In the genomic region with DNA sequence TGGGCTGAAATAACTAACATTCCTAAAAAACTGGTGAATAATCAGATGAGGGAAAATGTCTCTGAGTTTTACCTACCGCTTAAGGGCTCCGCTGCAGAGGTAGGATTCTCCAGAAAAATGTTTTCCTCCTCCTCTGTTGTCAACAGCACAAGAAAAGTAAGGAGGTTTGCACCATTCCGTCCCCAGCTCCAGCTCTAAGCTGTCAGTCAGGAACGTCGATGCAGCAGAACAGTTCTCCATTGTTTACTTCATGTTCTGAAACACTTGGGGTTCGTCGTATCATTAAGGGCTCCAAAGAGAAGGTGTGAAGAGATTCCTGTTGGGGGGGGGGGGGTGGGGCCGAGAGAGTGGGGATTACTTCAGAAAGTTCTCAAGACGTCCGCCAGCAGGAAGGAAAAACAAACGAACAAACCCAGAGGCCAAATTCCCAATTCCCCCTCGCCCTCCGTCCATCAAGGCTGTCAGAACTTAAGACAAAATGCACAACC, we compare ENCODE assay signal across 8 cellular contexts. TPM values are rescaled to one million over a fixed set of nuclear protein-coding genes. Genes with fewer than 3 reads are reported as not detected.
A peak's percentile ranks its signal among the peaks of the same experiment; 100 is the strongest.
DNase-seq lines count a peak whose midpoint lies in the region; ATAC-seq and TF ChIP-seq lines count a peak whose summit lies in the region.

No MANE protein-coding gene starts in this region.

- no peaks in the 10 kb centered on the region for H3K36me3 ChIP-seq in kidney epithelial cell (ENCODE audit: control insufficient read depth, insufficient read depth, low read length)
- H3K36me3 ChIP-seq in thoracic aorta, result no peaks in the 10 kb centered on the region

- H3K9me3 Mint-ChIP-seq in CD4-positive, alpha-beta T cell, result no peaks in the 10 kb centered on the region
- H3K9me3 Mint-ChIP-seq in IgD-negative memory B cell, result no peaks in the 10 kb centered on the region

- CTCF ChIA-PET in CD4-positive, alpha-beta T cell (lab: Charles Lee), result no interaction called here

- peak overlapping the region; percentile 78 for H3K27ac Mint-ChIP-seq in CD4-positive, alpha-beta T cell
- peak overlapping the region; percentile 33 to 95 (median 92) for H3K27ac Mint-ChIP-seq in IgD-negative memory B cell

- no peak for DNase-seq in CD4-positive, alpha-beta T cell
- DNase-seq in amniotic epithelial cell (ENCODE audit: low read depth), result peak; percentile 16
- no peak for DNase-seq in kidney epithelial cell (ENCODE audit: low read depth)
- DNase-seq in thoracic aorta (ENCODE audit: low spot score), result no peak
- DNase-seq in posterior vena cava (ENCODE audit: low spot score), result no peak
- DNase-seq in activated CD8-positive, alpha-beta memory T cell treated with anti-CD3 and anti-CD28 coated beads, Interleukin-2, amount 50 U/mL, for 4 hours, result no peak

- no peaks in the 10 kb centered on the region for H3K27me3 Mint-ChIP-seq in CD4-positive, alpha-beta T cell
- no peaks in the 10 kb centered on the region for H3K27me3 Mint-ChIP-seq in IgD-negative memory B cell

- no peak for TF ChIP-seq CTCF in CD4-positive, alpha-beta T cell (IDR thresholded peaks at IDR 0.05)
- no peak for TF ChIP-seq CTCF in kidney epithelial cell (IDR thresholded peaks at IDR 0.05; ENCODE audit: insufficient read depth, low read length, poor library complexity, severe bottlenecking)
- TF ChIP-seq CTCF in thoracic aorta (IDR thresholded peaks at IDR 0.05), result no peak

- peaks cover 16% of the 10 kb centered on the region for H3K36me3 Mint-ChIP-seq in CD4-positive, alpha-beta T cell (ENCODE audit: low read depth)
- peaks cover 2% of the 10 kb centered on the region for H3K36me3 Mint-ChIP-seq in IgD-negative memory B cell

- H3K4me1 ChIP-seq in thoracic aorta (ENCODE audit: control insufficient read depth in 1 of 2, low read depth in 2 of 2), result peaks cover 0 to 9% of the 10 kb centered on the region in 2 donors

- peaks cover 34% of the 10 kb centered on the region for H3K4me1 Mint-ChIP-seq in CD4-positive, alpha-beta T cell (ENCODE audit: low read depth)
- peaks cover 22 to 25% (median 24%) of the 10 kb centered on the region in 3 donors for H3K4me1 Mint-ChIP-seq in IgD-negative memory B cell

- no peaks in the 10 kb centered on the region for H3K27me3 ChIP-seq in CD4-positive, alpha-beta T cell (ENCODE audit: control insufficient read depth, insufficient read depth, low read length)
- no peaks in the 10 kb centered on the region for H3K27me3 ChIP-seq in kidney epithelial cell (ENCODE audit: control insufficient read depth, insufficient read depth, low read length)
- H3K27me3 ChIP-seq in thoracic aorta (replicated peaks; ENCODE audit: insufficient read depth), result no peaks in the 10 kb centered on the region

- H3K4me3 Mint-ChIP-seq in CD4-positive, alpha-beta T cell, result peak overlapping the region; percentile 89
- peak overlapping the region; percentile 95 to 100 (median 97) for H3K4me3 Mint-ChIP-seq in IgD-negative memory B cell

- H3K4me3 ChIP-seq in kidney epithelial cell (ENCODE audit: low read depth, low read length) (peak overlapping the region; percentile 98), thoracic aorta (peak overlapping the region; percentile 92)

- no peak for ATAC-seq in CD4-positive, alpha-beta T cell (ENCODE audit: poor library complexity)
- peak; percentile 6 for ATAC-seq in GM19395 (IDR thresholded peaks at IDR 0.05; ENCODE audit: unreplicated experiment)
- no peak for ATAC-seq in thoracic aorta (ENCODE audit: insufficient number of reproducible peaks, low FRiP score, low read depth)

- H3K27ac ChIP-seq in CD4-positive, alpha-beta T cell (ENCODE audit: low read depth, low read length), result no peak overlapping the region
- H3K27ac ChIP-seq in thoracic aorta, result peak overlapping the region in 1 of 2 donors; percentile 50

- POLR2A ChIA-PET in CD4-positive, alpha-beta T cell (lab: Charles Lee), result interaction anchor here (0.8 kb wide), 1 partner anchor 358 kb away, joined by 3 read pairs; a partner anchor contains a TSS

- intact Hi-C loops in CD4-positive, alpha-beta T cell (cut with DNase I, micrococcal nuclease), result loop anchor here (5.0 to 10.0 kb wide), 6 partner anchors 385 to 1707 kb away; a partner anchor contains a TSS
- intact Hi-C loops in posterior vena cava (cut with DNase I), result no loop called here

- no peaks in the 10 kb centered on the region for H3K9me3 ChIP-seq in CD4-positive, alpha-beta T cell (ENCODE audit: control insufficient read depth, low read length)
- H3K9me3 ChIP-seq in thoracic aorta, result no peaks in the 10 kb centered on the region

RNA-seq across cellular contexts. Expression of a gene that starts 0.7 kb away (rescaled TPM):
- 1 to 10 TPM; 5.3 to 5.8 TPM for total RNA-seq in CD4-positive, alpha-beta T cell
- 3.9 TPM for polyA plus RNA-seq in IgD-negative memory B cell
- total RNA-seq in kidney epithelial cell (9.4 and 11.2 TPM in 2 replicates), thoracic aorta (1 to 10 TPM; 4.3 to 5.3 TPM), posterior vena cava (1 to 10 TPM; 8.4 to 9.2 TPM)

Comparison
In these comparisons a context has a peak if more than half of its experiments do, and no peak if none do; other contexts are left out.
1. intact Hi-C loops: an anchor here in CD4-positive, alpha-beta T cell (5.0 to 10.0 kb wide); none called in posterior vena cava.